ENCODE assay signal across 22 cellular contexts in genomic region chr1:245566952-245567351, GRCh38.
DNase-seq lines count a peak whose midpoint lies in the region; ATAC-seq and TF ChIP-seq lines count a peak whose summit lies in the region.
"Had no signal": no experiment of that assay in that cellular context is flagged by ENCODE, and none has a peak within 500 bp of the region (broad histone marks: within the 10 kb centered on the region; RNA-seq: fewer than 3 reads in every experiment).

No MANE protein-coding gene starts in this region.

- no peak for TF ChIP-seq CTCF in glutamatergic neuron (IDR thresholded peaks at IDR 0.05; ENCODE audit: partially characterized antibody, unreplicated experiment)

- peaks cover 25% of the 10 kb centered on the region for H3K4me1 Mint-ChIP-seq in glutamatergic neuron (ENCODE audit: low read depth, unreplicated experiment)
- H3K4me1 Mint-ChIP-seq: naive thymus-derived CD4-positive, alpha-beta T cell had no signal

- DNase-seq in GM03348 (ENCODE audit: low spot score) (peak; percentile 61), NCI-H69 (lab: John Stamatoyannopoulos, UW) (peak; percentile 77), glutamatergic neuron (peak; percentile 26), renal cortical epithelial cell (ENCODE audit: low read depth) (peak; percentile 32), left lobe of liver (ENCODE audit: low spot score) (no peak)
- DNase-seq: activated CD4-positive, alpha-beta T cell treated with anti-CD3 and anti-CD28 coated beads, Interleukin-2, amount 50 U/mL, for 4 hours; activated CD4-positive, CD25-positive, alpha-beta regulatory T cell; activated naive CD4-positive, alpha-beta T cell; activated T-cell treated with anti-CD3 and anti-CD28 coated beads, Interleukin-2, amount 50 U/mL, for 72 hours; H7; heart left ventricle; left colon; naive thymus-derived CD4-positive, alpha-beta T cell; NCI-H1092 treated with DMSO at 0.1 percent for 48 hours; NCI-H2081; NCI-H345; NCI-H748 treated with DMSO at 0.1 percent for 48 hours; stomach; transverse colon had no signal

- peaks cover 1% of the 10 kb centered on the region for H3K27me3 Mint-ChIP-seq in glutamatergic neuron (ENCODE audit: unreplicated experiment)

- H3K27ac Mint-ChIP-seq in glutamatergic neuron (ENCODE audit: unreplicated experiment), result peak overlapping the region; percentile 83
- H3K27ac Mint-ChIP-seq: activated T-cell treated with anti-CD3 and anti-CD28 coated beads, Interleukin-2, amount 50 U/mL, for 72 hours; naive thymus-derived CD4-positive, alpha-beta T cell had no signal

- H3K4me3 Mint-ChIP-seq in glutamatergic neuron (ENCODE audit: unreplicated experiment), result peak overlapping the region; percentile 46
- H3K4me3 Mint-ChIP-seq: activated T-cell treated with anti-CD3 and anti-CD28 coated beads, Interleukin-2, amount 50 U/mL, for 72 hours; naive thymus-derived CD4-positive, alpha-beta T cell had no signal

- H3K36me3 Mint-ChIP-seq in glutamatergic neuron (ENCODE audit: unreplicated experiment), result no peaks in the 10 kb centered on the region
- H3K36me3 Mint-ChIP-seq: brain; naive thymus-derived CD4-positive, alpha-beta T cell had no signal

- no peak for ATAC-seq in GM18907 (IDR thresholded peaks at IDR 0.05; ENCODE audit: unreplicated experiment)
- ATAC-seq in HG02610 (IDR thresholded peaks at IDR 0.05; ENCODE audit: unreplicated experiment), result no peak
- no peak for ATAC-seq in left lobe of liver
- ATAC-seq: activated T-cell treated with anti-CD3 and anti-CD28 coated beads, Interleukin-2, amount 50 U/mL, for 72 hours; heart left ventricle; left colon; naive thymus-derived CD4-positive, alpha-beta T cell had no signal

- peaks cover 4% of the 10 kb centered on the region for H3K9me3 Mint-ChIP-seq in glutamatergic neuron (ENCODE audit: unreplicated experiment)
- H3K9me3 Mint-ChIP-seq: activated T-cell treated with anti-CD3 and anti-CD28 coated beads, Interleukin-2, amount 50 U/mL, for 72 hours had no signal
